14 cellular contexts compared by ENCODE assay signal in the genomic region with DNA sequence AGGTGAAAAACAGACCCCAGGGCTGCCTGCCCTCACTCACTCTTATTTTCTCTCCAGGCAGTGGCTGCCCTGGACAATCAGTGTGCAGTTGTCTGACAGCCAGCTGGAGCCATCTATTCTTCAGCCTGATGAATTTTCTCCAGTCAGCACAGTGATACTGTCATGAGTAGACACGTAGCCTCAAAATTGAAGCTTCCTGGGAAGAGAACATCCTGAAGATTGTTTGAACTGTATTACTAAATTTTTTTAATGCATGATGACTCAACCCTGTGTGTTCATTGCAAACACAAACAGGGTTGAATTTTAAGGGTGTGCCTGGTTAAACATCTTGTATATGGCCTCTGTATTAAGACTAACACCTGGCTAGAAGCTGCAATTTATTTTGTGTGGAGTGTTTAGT. TPM values are rescaled to one million over a fixed set of nuclear protein-coding genes. Genes with fewer than 3 reads are reported as not detected.
A peak's percentile ranks its signal among the peaks of the same experiment; 100 is the strongest.
DNase-seq lines count a peak whose midpoint lies in the region; ATAC-seq and TF ChIP-seq lines count a peak whose summit lies in the region.
"Had no signal": no experiment of that assay in that cellular context is flagged by ENCODE, and none has a peak within 500 bp of the region (broad histone marks: within the 10 kb centered on the region; RNA-seq: fewer than 3 reads in every experiment).

No MANE protein-coding gene starts in this region.

- DNase-seq in HCEC 1CT (peak; percentile 93), NCI-H2196 (lab: John Stamatoyannopoulos, UW; ENCODE audit: unreplicated experiment) (peak; percentile 37), choroid plexus epithelial cell (ENCODE audit: low read depth) (peak; percentile 79), renal cortical epithelial cell (ENCODE audit: low read depth) (peak; percentile 33), NCI-H2107 (lab: John Stamatoyannopoulos, UW) (no peak), hypothalamus (lab: John Stamatoyannopoulos, UW) (no peak)
- DNase-seq: activated CD8-positive, alpha-beta memory T cell treated with anti-CD3 and anti-CD28 coated beads for 24 hours; aorta; NCI-H187; psoas muscle had no signal

- no peak overlapping the region for H3K4me3 ChIP-seq in choroid plexus epithelial cell (ENCODE audit: low read depth, low read length)
- H3K4me3 ChIP-seq: esophagus muscularis mucosa, HAP-1, psoas muscle had no signal

- ATAC-seq in GM19023 (IDR thresholded peaks at IDR 0.05; ENCODE audit: unreplicated experiment) = no peak
- ATAC-seq in HG03108 (IDR thresholded peaks at IDR 0.05; ENCODE audit: unreplicated experiment) = no peak
- ATAC-seq: psoas muscle had no signal

- no peak for TF ChIP-seq CTCF in choroid plexus epithelial cell (conservative IDR thresholded peaks at IDR 0.05; ENCODE audit: low read depth, low read length)

RNA-seq across cellular contexts. Expression of a gene that starts 49.8 kb away (rescaled TPM):
- 23.3 and 28.1 TPM in 2 replicates for total RNA-seq in renal cortical epithelial cell

Comparison
In these comparisons a context has a peak if more than half of its experiments do, and no peak if none do; other contexts are left out.
1. DNase-seq: peak in HCEC 1CT (single experiment), NCI-H2196 (single experiment), choroid plexus epithelial cell (single experiment) and renal cortical epithelial cell (single experiment); none in NCI-H2107 (single experiment) and hypothalamus (0 of 51).